23 cellular contexts compared by ENCODE assay signal in genomic region chr10:89471110-89471814, GRCh38. TPM values are rescaled to one million over a fixed set of nuclear protein-coding genes. Genes with fewer than 3 reads are reported as not detected.
DNase-seq lines count a peak whose midpoint lies in the region; ATAC-seq, FAIRE-seq and TF ChIP-seq lines count a peak whose summit lies in the region.
"Had no signal": no experiment of that assay in that cellular context is flagged by ENCODE, and none has a peak within 500 bp of the region (broad histone marks: within the 10 kb centered on the region; RNA-seq: fewer than 3 reads in every experiment).

No MANE protein-coding gene starts in this region.

- H3F3A ChIP-seq in neural cell (ENCODE audit: insufficient read depth, low read length, poor library complexity, severe bottlenecking), result no peaks in the 10 kb centered on the region

- TF ChIP-seq CTCF in fibroblast of mammary gland (conservative IDR thresholded peaks at IDR 0.05; ENCODE audit: control insufficient read depth, insufficient read depth, low read depth, low read length), result no peak
- TF ChIP-seq CTCF in neural cell (IDR thresholded peaks at IDR 0.05; ENCODE audit: poor library complexity, severe bottlenecking), result no peak
- TF ChIP-seq CTCF in colonic mucosa (IDR thresholded peaks at IDR 0.05), result no peak

- peaks cover 8% of the 10 kb centered on the region for H3K27me3 Mint-ChIP-seq in activated T-helper 17 cell treated with anti-CD3 and anti-CD28 coated beads, Interleukin-2, amount 50 U/mL, for 72 hours
- peaks cover 0 to 11% (median 6%) of the 10 kb centered on the region in 5 donors for H3K27me3 Mint-ChIP-seq in naive thymus-derived CD8-positive, alpha-beta T cell

- no peak overlapping the region for H3K4me3 Mint-ChIP-seq in activated T-helper 17 cell treated with anti-CD3 and anti-CD28 coated beads, Interleukin-2, amount 50 U/mL, for 72 hours
- H3K4me3 Mint-ChIP-seq in naive thymus-derived CD8-positive, alpha-beta T cell, result no peak overlapping the region
- H3K4me3 Mint-ChIP-seq: CD14-positive monocyte; stimulated activated memory B cell treated with anti-CD40 and anti-IgM and Interleukin-4, amounts not matched to agents 10 μg/mL and 1 μg/mL and 100 μg/mL, for 72 hours; T-helper 2 cell treated with Interferon-gamma antibody and Interleukin-4, amounts not matched to agents 5 μg/mL and 100 μg/mL, for 36 hours had no signal

- TF ChIP-seq EP300 in neural cell (conservative IDR thresholded peaks at IDR 0.05; ENCODE audit: poor library complexity, severe bottlenecking), result peak; percentile 61

- H3K9ac ChIP-seq in neural cell (ENCODE audit: low read length), result no peak overlapping the region
- H3K9ac ChIP-seq in colonic mucosa (ENCODE audit: low read depth in 2 of 2, low read length in 2 of 2), result no peak overlapping the region

- no peak for ATAC-seq in activated T-helper 17 cell treated with anti-CD3 and anti-CD28 coated beads, Interleukin-2, amount 50 U/mL, for 72 hours (replicated peaks)
- ATAC-seq in naive thymus-derived CD8-positive, alpha-beta T cell, result no peak
- no peak for ATAC-seq in HG03457 (IDR thresholded peaks at IDR 0.05; ENCODE audit: unreplicated experiment)
- ATAC-seq: GM12878; stimulated activated memory B cell treated with anti-CD40 and anti-IgM and Interleukin-4, amounts not matched to agents 10 μg/mL and 1 μg/mL and 100 μg/mL, for 72 hours had no signal

- peak; percentile 71 for FAIRE-seq in GM19239 (lab: Jason Lieb, UNC)
- FAIRE-seq: GM12878 had no signal

- H3K36me3 Mint-ChIP-seq in activated T-helper 17 cell treated with anti-CD3 and anti-CD28 coated beads, Interleukin-2, amount 50 U/mL, for 72 hours (ENCODE audit: low read depth), result no peaks in the 10 kb centered on the region
- no peaks in the 10 kb centered on the region for H3K36me3 Mint-ChIP-seq in naive thymus-derived CD8-positive, alpha-beta T cell
- H3K36me3 Mint-ChIP-seq: CD14-positive monocyte; stimulated activated memory B cell treated with anti-CD40 and anti-IgM and Interleukin-4, amounts not matched to agents 10 μg/mL and 1 μg/mL and 100 μg/mL, for 72 hours had no signal

- H3K27ac ChIP-seq in neural cell (ENCODE audit: low read length) (no peak overlapping the region), colonic mucosa (no peak overlapping the region)
- H3K27ac ChIP-seq: testis, VCaP had no signal

- no peaks in the 10 kb centered on the region for H3K4me1 ChIP-seq in colonic mucosa

- H3K27me3 ChIP-seq in neural cell (ENCODE audit: insufficient read depth, low read depth, low read length) (no peaks in the 10 kb centered on the region), colonic mucosa (no peaks in the 10 kb centered on the region)
- H3K27me3 ChIP-seq: testis had no signal

- intact Hi-C loops in colonic mucosa (cut with DNase I), result no loop called here

- POLR2A ChIA-PET in naive thymus-derived CD8-positive, alpha-beta T cell (lab: Charles Lee), result no interaction called here

- no peak overlapping the region for H3K4me3 ChIP-seq in fibroblast of mammary gland (ENCODE audit: control insufficient read depth, low read depth, low read length)
- H3K4me3 ChIP-seq in neural cell (ENCODE audit: low read length), result no peak overlapping the region
- no peak overlapping the region for H3K4me3 ChIP-seq in colonic mucosa
- H3K4me3 ChIP-seq: GM12878, lung, testis had no signal

- H3K9me3 ChIP-seq in neural cell (ENCODE audit: low read length), result no peaks in the 10 kb centered on the region
- H3K9me3 ChIP-seq in colonic mucosa, result no peaks in the 10 kb centered on the region
- H3K9me3 ChIP-seq: testis had no signal

- no peaks in the 10 kb centered on the region for H3K9me2 ChIP-seq in neural cell (ENCODE audit: insufficient read depth, low read length)

- no peaks in the 10 kb centered on the region for H4K20me1 ChIP-seq in neural cell (ENCODE audit: insufficient read depth)

- H3K9me3 Mint-ChIP-seq in activated T-helper 17 cell treated with anti-CD3 and anti-CD28 coated beads, Interleukin-2, amount 50 U/mL, for 72 hours, result no peaks in the 10 kb centered on the region
- H3K9me3 Mint-ChIP-seq in naive thymus-derived CD8-positive, alpha-beta T cell, result no peaks in the 10 kb centered on the region
- H3K9me3 Mint-ChIP-seq: CD14-positive monocyte; stimulated activated memory B cell treated with anti-CD40 and anti-IgM and Interleukin-4, amounts not matched to agents 10 μg/mL and 1 μg/mL and 100 μg/mL, for 72 hours; T-helper 2 cell treated with Interferon-gamma antibody and Interleukin-4, amounts not matched to agents 5 μg/mL and 100 μg/mL, for 36 hours had no signal

- TF ChIP-seq RAD21 in neural cell (conservative IDR thresholded peaks at IDR 0.05), result no peak

- no peak overlapping the region for H2AFZ ChIP-seq in neural cell (ENCODE audit: low read depth, low read length)

- no peak overlapping the region for H3K4me2 ChIP-seq in neural cell (ENCODE audit: low read length)

- H3K36me3 ChIP-seq in neural cell (ENCODE audit: insufficient read depth, low read length), result no peaks in the 10 kb centered on the region
- H3K36me3 ChIP-seq in colonic mucosa, result no peaks in the 10 kb centered on the region

- H3K27ac Mint-ChIP-seq in activated T-helper 17 cell treated with anti-CD3 and anti-CD28 coated beads, Interleukin-2, amount 50 U/mL, for 72 hours, result peak overlapping the region; percentile 6
- H3K27ac Mint-ChIP-seq in naive thymus-derived CD8-positive, alpha-beta T cell, result no peak overlapping the region
- H3K27ac Mint-ChIP-seq: stimulated activated memory B cell treated with anti-CD40 and anti-IgM and Interleukin-4, amounts not matched to agents 10 μg/mL and 1 μg/mL and 100 μg/mL, for 72 hours; T-helper 2 cell treated with Interferon-gamma antibody and Interleukin-4, amounts not matched to agents 5 μg/mL and 100 μg/mL, for 36 hours had no signal

- H3K4me1 Mint-ChIP-seq in activated T-helper 17 cell treated with anti-CD3 and anti-CD28 coated beads, Interleukin-2, amount 50 U/mL, for 72 hours, result peaks cover 8% of the 10 kb centered on the region
- no peaks in the 10 kb centered on the region for H3K4me1 Mint-ChIP-seq in naive thymus-derived CD8-positive, alpha-beta T cell

- no peaks in the 10 kb centered on the region for H3K79me2 ChIP-seq in neural cell (replicated peaks; ENCODE audit: insufficient read depth, low read length)

- no peak for DNase-seq in GM19239 (ENCODE audit: insufficient read length, low spot score)
- peak; percentile 77 for DNase-seq in fibroblast of mammary gland (ENCODE audit: low read depth)
- no peak for DNase-seq in naive thymus-derived CD8-positive, alpha-beta T cell
- DNase-seq in activated CD8-positive, alpha-beta memory T cell treated with anti-CD3 and anti-CD28 coated beads for 24 hours, result no peak
- DNase-seq in colonic mucosa, result no peak
- DNase-seq: activated CD4-positive, alpha-beta T cell treated with anti-CD3 and anti-CD28 coated beads, Interleukin-2, amount 50 U/mL, for 1 hour; activated naive CD4-positive, alpha-beta T cell treated with anti-CD3 and anti-CD28 coated beads, Interleukin-2, amount 50 U/mL, for 16 hours; aorta; Kasumi-1; NCI-H1048; NCI-H1694 treated with DMSO at 0.1 percent for 48 hours; RPMI8226; stimulated activated CD4-positive, alpha-beta T cell treated with anti-CD3 and anti-CD28 coated beads, Interleukin-2, amount 100 ng/mL, for 48 hours; testis had no signal

TF ChIP-seq in neural cell, 6 proteins besides CTCF, POLR2A, EP300 and RAD21:
- no peak for TF ChIP-seq EZH2 (IDR thresholded peaks at IDR 0.05; ENCODE audit: borderline replicate concordance, insufficient read depth, low read length, poor library complexity, severe bottlenecking)
- no peak for TF ChIP-seq SMC3 (conservative IDR thresholded peaks at IDR 0.05; ENCODE audit: poor library complexity)
- TF ChIP-seq MXI1 (conservative IDR thresholded peaks at IDR 0.05; ENCODE audit: poor library complexity, severe bottlenecking), result no peak
- TF ChIP-seq POLR2AphosphoS5 (IDR thresholded peaks at IDR 0.05), result no peak
- TF ChIP-seq TAF1 (IDR thresholded peaks at IDR 0.05; ENCODE audit: low read depth), result no peak
- TF ChIP-seq REST (IDR thresholded peaks at IDR 0.05; ENCODE audit: borderline replicate concordance), result no peak

RNA-seq across cellular contexts. Expression of gene IFIT5, which starts 56.9 kb away (rescaled TPM):
- total RNA-seq in activated T-helper 17 cell treated with anti-CD3 and anti-CD28 coated beads, Interleukin-2, amount 50 U/mL, for 72 hours, result 1 to 10 TPM; 5.6 to 7.1 TPM
- 14.9 and 16.3 TPM in 2 replicates for polyA plus RNA-seq in neural cell
- polyA minus RNA-seq in neural cell, result 48.5 and 49.3 TPM in 2 replicates
- total RNA-seq in naive thymus-derived CD8-positive, alpha-beta T cell, result 10 to 100 TPM; 22.0 to 23.4 TPM
- 10 to 100 TPM in 2 of 3 donors, 1 to 10 TPM in 1; 9.0 to 10.6 (median 10.3) TPM for polyA plus RNA-seq in naive thymus-derived CD8-positive, alpha-beta T cell
- 1 to 10 TPM; 6.1 to 7.5 TPM for total RNA-seq in colonic mucosa
